Comparison of ENCODE assay signal across 8 cellular contexts in the genomic region with DNA sequence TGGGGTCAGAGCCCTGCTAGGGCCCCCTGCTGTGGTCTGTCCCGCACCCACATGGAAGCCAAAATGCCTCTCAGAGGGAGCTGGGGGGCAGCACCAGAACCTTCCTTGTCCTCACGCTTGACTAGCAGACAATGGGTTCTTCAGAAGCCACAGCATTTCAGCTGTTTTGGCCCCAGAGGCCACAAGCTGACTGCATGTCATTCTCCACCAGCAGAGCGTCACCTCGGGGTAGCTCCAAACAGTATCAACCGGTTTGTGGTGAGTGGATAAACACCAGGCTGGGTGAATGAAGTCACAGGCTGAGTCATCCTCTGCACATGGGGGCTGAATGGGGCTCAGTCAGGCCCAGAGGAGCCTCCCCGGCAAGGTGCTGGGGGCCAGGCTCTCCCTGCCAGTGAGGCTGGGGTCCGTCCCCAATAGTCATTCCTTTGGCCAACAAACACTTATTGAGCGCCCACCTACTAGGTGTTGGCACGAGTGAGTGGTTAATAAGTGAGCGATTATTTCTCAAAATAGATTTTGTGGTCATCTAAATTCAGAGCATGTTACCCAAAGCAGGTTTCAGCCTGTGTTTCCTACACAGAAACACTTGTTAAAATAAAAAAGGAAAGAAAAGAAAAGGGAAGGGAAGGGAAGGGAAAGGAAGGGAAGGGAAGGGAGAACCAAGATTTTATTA. TPM values are rescaled to one million over a fixed set of nuclear protein-coding genes. Genes with fewer than 3 reads are reported as not detected.
DNase-seq lines count a peak whose midpoint lies in the region; ATAC-seq and TF ChIP-seq lines count a peak whose summit lies in the region.

No MANE protein-coding gene starts in this region.

- no peak for TF ChIP-seq CTCF in retinal pigment epithelial cell (conservative IDR thresholded peaks at IDR 0.05; ENCODE audit: low read depth, low read length)

- peak overlapping the region; percentile 67 to 75 for H3K27ac Mint-ChIP-seq in effector memory CD8-positive, alpha-beta T cell

- DNase-seq in CD1c-positive myeloid dendritic cell (ENCODE audit: extremely low spot score) (peak; percentile 49), RPMI7951 (ENCODE audit: low read depth) (peak; percentile 90), retinal pigment epithelial cell (ENCODE audit: low read depth) (peak; percentile 5), NCI-H187 (lab: John Stamatoyannopoulos, UW) (no peak), NCI-H345 treated with DMSO at 0.1 percent for 48 hours (lab: John Stamatoyannopoulos, UW; ENCODE audit: unreplicated experiment) (no peak)
- DNase-seq in effector memory CD8-positive, alpha-beta T cell, result peak; percentile 24 to 27 (median 26)

- no peak overlapping the region for H3K4me3 Mint-ChIP-seq in effector memory CD8-positive, alpha-beta T cell

- TF ChIP-seq POLR2A in GM18951 (IDR thresholded peaks at IDR 0.05; ENCODE audit: extremely low read depth, insufficient read depth, insufficient read length), result peak; percentile 37

- H3K36me3 Mint-ChIP-seq in effector memory CD8-positive, alpha-beta T cell (ENCODE audit: insufficient read depth), result no peaks in the 10 kb centered on the region

- peaks cover 19 to 56% of the 10 kb centered on the region in 2 donors for H3K27me3 Mint-ChIP-seq in effector memory CD8-positive, alpha-beta T cell

- in situ Hi-C loops in GM18951 (cut with MboI; ENCODE audit: low sequenced_read_pairs, unreplicated experiment), result no loop called here

- no peak overlapping the region for H3K4me3 ChIP-seq in retinal pigment epithelial cell (ENCODE audit: low read length)

- peaks cover 11 to 14% of the 10 kb centered on the region in 2 donors for H3K4me1 Mint-ChIP-seq in effector memory CD8-positive, alpha-beta T cell (ENCODE audit: low read depth in 2 of 2)

- peak; percentile 91 for ATAC-seq in HG03039 (IDR thresholded peaks at IDR 0.05; ENCODE audit: unreplicated experiment)
- peak; percentile 96 for ATAC-seq in effector memory CD8-positive, alpha-beta T cell (replicated peaks)

- H3K9me3 Mint-ChIP-seq in effector memory CD8-positive, alpha-beta T cell, result no peaks in the 10 kb centered on the region

RNA-seq across cellular contexts. Expression of gene OLIG1, which starts 9.1 kb away (rescaled TPM):
- not detected in 2 replicates for total RNA-seq in RPMI7951 (2014; rRNA removed; shearing (Covaris generic))

RNA-seq across cellular contexts. Expression of gene OLIG2, which starts 53.3 kb away (rescaled TPM):
- total RNA-seq in RPMI7951 (2014; rRNA removed; shearing (Covaris generic)), result 0.72 and 0.88 TPM in 2 replicates

Comparison
In these comparisons a context has a peak if more than half of its experiments do, and no peak if none do; other contexts are left out.
1. DNase-seq: peak in CD1c-positive myeloid dendritic cell (single experiment), RPMI7951 (single experiment), effector memory CD8-positive, alpha-beta T cell (3 of 3) and retinal pigment epithelial cell (single experiment); none in NCI-H187 (0 of 2) and NCI-H345 treated with DMSO at 0.1 percent for 48 hours (single experiment).